Comparison of ENCODE assay signal across 14 cellular contexts in the genomic region with DNA sequence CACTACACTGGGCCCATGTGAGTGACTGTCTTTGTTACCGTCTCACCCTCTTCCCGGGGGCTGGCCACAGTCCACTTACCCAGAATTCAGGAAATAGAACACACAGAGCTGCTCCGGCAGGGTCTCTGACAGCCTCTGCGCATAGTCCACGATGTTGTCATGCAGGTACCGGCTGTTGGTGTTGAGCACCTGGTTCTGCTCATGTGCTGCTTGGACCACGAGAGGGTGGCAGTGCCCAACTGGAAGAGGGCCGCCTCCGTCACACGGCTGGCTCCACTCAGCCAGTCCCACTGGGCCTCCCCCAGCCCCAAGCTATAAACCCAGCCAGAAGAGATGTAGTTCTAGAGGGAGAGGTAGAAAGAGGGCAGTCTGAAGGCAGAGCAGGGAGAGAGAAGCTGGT. TPM values are rescaled to one million over a fixed set of nuclear protein-coding genes. Genes with fewer than 3 reads are reported as not detected.
DNase-seq lines count a peak whose midpoint lies in the region; ATAC-seq and TF ChIP-seq lines count a peak whose summit lies in the region.
"Had no signal": no experiment of that assay in that cellular context is flagged by ENCODE, and none has a peak within 500 bp of the region (broad histone marks: within the 10 kb centered on the region; RNA-seq: fewer than 3 reads in every experiment).

No MANE protein-coding gene starts in this region.

- peaks cover 26 to 63% (median 40%) of the 10 kb centered on the region in 4 donors for H3K4me1 ChIP-seq in liver (ENCODE audit: control insufficient read depth in 4 of 4, insufficient read depth in 4 of 4, low read length in 3 of 4)
- H3K4me1 ChIP-seq in vagina = peaks cover 31% of the 10 kb centered on the region

- TF ChIP-seq POLR2A in vagina (IDR thresholded peaks at IDR 0.05) = no peak

- no peaks in the 10 kb centered on the region for H3K9me3 ChIP-seq in liver (ENCODE audit: control insufficient read depth in 4 of 4, low read length in 3 of 4)
- no peaks in the 10 kb centered on the region for H3K9me3 ChIP-seq in vagina
- H3K9me3 ChIP-seq: body of pancreas had no signal

- no peaks in the 10 kb centered on the region for H3K27me3 ChIP-seq in liver (ENCODE audit: control insufficient read depth in 4 of 4, insufficient read depth in 4 of 4, low read length in 3 of 4)
- no peaks in the 10 kb centered on the region for H3K27me3 ChIP-seq in vagina
- H3K27me3 ChIP-seq: body of pancreas had no signal

- CTCF ChIA-PET in activated naive CD4-positive, alpha-beta T cell treated with anti-CD3 and anti-CD28 coated beads, Interleukin-2, amount 10 ng/mL, durations not matched to agents 7 days and 5 days (lab: Charles Lee) = no interaction called here
- CTCF ChIA-PET in activated CD8-positive, alpha-beta T cell treated with anti-CD3 and anti-CD28 coated beads for 36 hours (lab: Charles Lee) = interaction anchor here (0.9 to 2.6 kb wide), 3 partner anchors 12 to 360 kb away, joined by 3 to 5 read pairs (median 5); a partner anchor contains a TSS

- H3K4me1 Mint-ChIP-seq in activated naive CD4-positive, alpha-beta T cell treated with anti-CD3 and anti-CD28 coated beads, Interleukin-2, amount 10 ng/mL, durations not matched to agents 7 days and 5 days = peaks cover 65% of the 10 kb centered on the region
- H3K4me1 Mint-ChIP-seq in activated CD8-positive, alpha-beta T cell treated with anti-CD3 and anti-CD28 coated beads for 36 hours (ENCODE audit: low read depth) = peaks cover 47% of the 10 kb centered on the region
- peaks cover 68% of the 10 kb centered on the region for H3K4me1 Mint-ChIP-seq in stimulated activated memory B cell treated with anti-CD40 and anti-IgM and Interleukin-4, amounts not matched to agents 10 μg/mL and 1 μg/mL and 100 μg/mL, for 72 hours

- POLR2A ChIA-PET in activated CD8-positive, alpha-beta T cell treated with anti-CD3 and anti-CD28 coated beads for 36 hours (lab: Charles Lee) = interaction anchor here (3.3 to 21.3 kb wide), 2 partner anchors 8 to 18 kb away, joined by 20 to 431 read pairs; a partner anchor contains a TSS

- 95% methylated on average over 10 of the region's 10 CpGs for WGBS in liver

- ATAC-seq in activated CD8-positive, alpha-beta T cell treated with anti-CD3 and anti-CD28 coated beads for 36 hours = no peak
- ATAC-seq in stimulated activated memory B cell treated with anti-CD40 and anti-IgM and Interleukin-4, amounts not matched to agents 10 μg/mL and 1 μg/mL and 100 μg/mL, for 72 hours = no peak
- no peak for ATAC-seq in HG03442 (IDR thresholded peaks at IDR 0.05; ENCODE audit: unreplicated experiment)
- ATAC-seq: body of pancreas, left colon had no signal

- no peaks in the 10 kb centered on the region for H3K9me3 Mint-ChIP-seq in activated naive CD4-positive, alpha-beta T cell treated with anti-CD3 and anti-CD28 coated beads, Interleukin-2, amount 10 ng/mL, durations not matched to agents 7 days and 5 days
- H3K9me3 Mint-ChIP-seq in activated CD8-positive, alpha-beta T cell treated with anti-CD3 and anti-CD28 coated beads for 36 hours = no peaks in the 10 kb centered on the region
- H3K9me3 Mint-ChIP-seq in stimulated activated memory B cell treated with anti-CD40 and anti-IgM and Interleukin-4, amounts not matched to agents 10 μg/mL and 1 μg/mL and 100 μg/mL, for 72 hours = no peaks in the 10 kb centered on the region
- H3K9me3 Mint-ChIP-seq: endodermal cell had no signal

- H3K27ac ChIP-seq in liver (ENCODE audit: low read depth in 1 of 2, low read length in 2 of 2) (peak overlapping the region; percentile 96 to 99), vagina (no peak overlapping the region)
- H3K27ac ChIP-seq: body of pancreas, parathyroid adenoma had no signal

- H3K36me3 ChIP-seq in liver (ENCODE audit: control insufficient read depth in 4 of 4, insufficient read depth in 3 of 4, low read depth in 1 of 4, low read length in 3 of 4) (peaks cover 2 to 26% (median 22%) of the 10 kb centered on the region in 4 donors), vagina (peaks cover 0 to 50% of the 10 kb centered on the region in 2 donors)

- TF ChIP-seq RAD21 in liver (IDR thresholded peaks at IDR 0.05) = no peak

- no peak overlapping the region for H3K4me3 ChIP-seq in liver (ENCODE audit: low read depth in 1 of 3, low read length in 3 of 3)
- H3K4me3 ChIP-seq in vagina = no peak overlapping the region
- H3K4me3 ChIP-seq: body of pancreas had no signal

- H3K27me3 Mint-ChIP-seq in activated naive CD4-positive, alpha-beta T cell treated with anti-CD3 and anti-CD28 coated beads, Interleukin-2, amount 10 ng/mL, durations not matched to agents 7 days and 5 days = no peaks in the 10 kb centered on the region
- no peaks in the 10 kb centered on the region for H3K27me3 Mint-ChIP-seq in activated CD8-positive, alpha-beta T cell treated with anti-CD3 and anti-CD28 coated beads for 36 hours
- H3K27me3 Mint-ChIP-seq in stimulated activated memory B cell treated with anti-CD40 and anti-IgM and Interleukin-4, amounts not matched to agents 10 μg/mL and 1 μg/mL and 100 μg/mL, for 72 hours = no peaks in the 10 kb centered on the region

- no peak for TF ChIP-seq CTCF in activated CD8-positive, alpha-beta T cell treated with anti-CD3 and anti-CD28 coated beads for 36 hours (IDR thresholded peaks at IDR 0.05)
- TF ChIP-seq CTCF in liver (IDR thresholded peaks at IDR 0.05; ENCODE audit: low read depth, low read length, missing input control) (no peak), vagina (IDR thresholded peaks at IDR 0.05) (no peak)

- intact Hi-C loops in activated CD8-positive, alpha-beta T cell treated with anti-CD3 and anti-CD28 coated beads for 36 hours (cut with micrococcal nuclease) = no loop called here
- intact Hi-C loops in vagina (cut with DNase I) = loop anchor here (2.0 kb wide), 1 partner anchor 25 kb away; a partner anchor contains a TSS

- no peak overlapping the region for H3K27ac Mint-ChIP-seq in activated naive CD4-positive, alpha-beta T cell treated with anti-CD3 and anti-CD28 coated beads, Interleukin-2, amount 10 ng/mL, durations not matched to agents 7 days and 5 days
- peak overlapping the region; percentile 87 for H3K27ac Mint-ChIP-seq in activated CD8-positive, alpha-beta T cell treated with anti-CD3 and anti-CD28 coated beads for 36 hours
- peak overlapping the region; percentile 42 for H3K27ac Mint-ChIP-seq in stimulated activated memory B cell treated with anti-CD40 and anti-IgM and Interleukin-4, amounts not matched to agents 10 μg/mL and 1 μg/mL and 100 μg/mL, for 72 hours
- H3K27ac Mint-ChIP-seq: endodermal cell had no signal

- no peak for DNase-seq in activated naive CD4-positive, alpha-beta T cell treated with anti-CD3 and anti-CD28 coated beads, Interleukin-2, amount 10 ng/mL, durations not matched to agents 7 days and 5 days
- DNase-seq in activated naive CD4-positive, alpha-beta T cell (lab: John Stamatoyannopoulos, UW) = no peak
- DNase-seq in activated CD8-positive, alpha-beta T cell treated with anti-CD3 and anti-CD28 coated beads for 36 hours = no peak
- DNase-seq in vagina (ENCODE audit: extremely low spot score in 2 of 2) (no peak), COLO829 (ENCODE audit: low spot score) (no peak)
- DNase-seq: body of pancreas, endodermal cell, left colon, NCI-H2029 treated with DMSO at 0.1 percent for 48 hours had no signal

- peaks cover 61% of the 10 kb centered on the region for H3K36me3 Mint-ChIP-seq in activated naive CD4-positive, alpha-beta T cell treated with anti-CD3 and anti-CD28 coated beads, Interleukin-2, amount 10 ng/mL, durations not matched to agents 7 days and 5 days
- peaks cover 62% of the 10 kb centered on the region for H3K36me3 Mint-ChIP-seq in activated CD8-positive, alpha-beta T cell treated with anti-CD3 and anti-CD28 coated beads for 36 hours (ENCODE audit: low read depth)
- H3K36me3 Mint-ChIP-seq in stimulated activated memory B cell treated with anti-CD40 and anti-IgM and Interleukin-4, amounts not matched to agents 10 μg/mL and 1 μg/mL and 100 μg/mL, for 72 hours = peaks cover 55% of the 10 kb centered on the region

- peak overlapping the region in 1 of 2 donors; percentile 15 for H3K9ac ChIP-seq in liver (ENCODE audit: low read depth in 1 of 2, low read length in 2 of 2)
- H3K9ac ChIP-seq: parathyroid adenoma had no signal

- peak overlapping the region; percentile 85 for H3K4me3 Mint-ChIP-seq in activated naive CD4-positive, alpha-beta T cell treated with anti-CD3 and anti-CD28 coated beads, Interleukin-2, amount 10 ng/mL, durations not matched to agents 7 days and 5 days
- H3K4me3 Mint-ChIP-seq in activated CD8-positive, alpha-beta T cell treated with anti-CD3 and anti-CD28 coated beads for 36 hours = peak overlapping the region; percentile 91
- H3K4me3 Mint-ChIP-seq in stimulated activated memory B cell treated with anti-CD40 and anti-IgM and Interleukin-4, amounts not matched to agents 10 μg/mL and 1 μg/mL and 100 μg/mL, for 72 hours = peak overlapping the region; percentile 7

TF ChIP-seq in liver, 16 proteins besides CTCF, POLR2A, EP300 and RAD21 (continues in another document):
- TF ChIP-seq FOXA2 (IDR thresholded peaks at IDR 0.05) (no peak), YY1 (IDR thresholded peaks at IDR 0.05) (no peak), JUND (IDR thresholded peaks at IDR 0.05) (no peak), RXRA (IDR thresholded peaks at IDR 0.05) (no peak), NR2F2 (IDR thresholded peaks at IDR 0.05) (no peak), TAF1 (conservative IDR thresholded peaks at IDR 0.05) (no peak)

RNA-seq across cellular contexts. Expression of a gene that starts 2.7 kb away (rescaled TPM):
- 10 to 100 TPM; 60.4 to 62.1 TPM for total RNA-seq in activated CD8-positive, alpha-beta T cell treated with anti-CD3 and anti-CD28 coated beads for 36 hours
- total RNA-seq in liver = 100 to 1,000 TPM in 1 of 2 donors, 10 to 100 TPM in 1; 25.6 to 103 TPM
- 10 to 100 TPM; 38.3 to 51.7 TPM for polyA plus RNA-seq in liver
- total RNA-seq in vagina = 77.8 TPM

RNA-seq across cellular contexts. Expression of a gene that starts 25.5 kb away (rescaled TPM):
- 100 to 1,000 TPM; 392 to 399 TPM for total RNA-seq in activated CD8-positive, alpha-beta T cell treated with anti-CD3 and anti-CD28 coated beads for 36 hours
- total RNA-seq in liver (10 to 100 TPM; 41.4 to 59.4 TPM), vagina (92.6 TPM)
- polyA plus RNA-seq in liver = 10 to 100 TPM; 33.7 to 66.3 TPM

RNA-seq across cellular contexts. Expression of a gene that starts 42.7 kb away (rescaled TPM):
- not detected for total RNA-seq in activated CD8-positive, alpha-beta T cell treated with anti-CD3 and anti-CD28 coated beads for 36 hours
- not detected for total RNA-seq in liver
- not detected for polyA plus RNA-seq in liver
- not detected for total RNA-seq in vagina
- total RNA-seq: body of pancreas, endodermal cell, glomerular endothelial cell, left colon had no signal

Comparison
In these comparisons a context has a peak if more than half of its experiments do, and no peak if none do; other contexts are left out.
1. H3K4me3 Mint-ChIP-seq: peak in every context shown above with its lines; median percentile 91 in activated CD8-positive, alpha-beta T cell treated with anti-CD3 and anti-CD28 coated beads for 36 hours; 85 in activated naive CD4-positive, alpha-beta T cell treated with anti-CD3 and anti-CD28 coated beads, Interleukin-2, amount 10 ng/mL, durations not matched to agents 7 days and 5 days; 7 in stimulated activated memory B cell treated with anti-CD40 and anti-IgM and Interleukin-4, amounts not matched to agents 10 μg/mL and 1 μg/mL and 100 μg/mL, for 72 hours.